In genomic region chr14:68263563-68264350, GRCh38 we compare ENCODE assay signal across 20 cellular contexts.
DNase-seq lines count a peak whose midpoint lies in the region; ATAC-seq and TF ChIP-seq lines count a peak whose summit lies in the region.
"Had no signal": no experiment of that assay in that cellular context is flagged by ENCODE, and none has a peak within 500 bp of the region (broad histone marks: within the 10 kb centered on the region; RNA-seq: fewer than 3 reads in every experiment).

No MANE protein-coding gene starts in this region.

- no peak overlapping the region for H3K4me3 Mint-ChIP-seq in activated T-helper 17 cell treated with anti-CD3 and anti-CD28 coated beads, Interleukin-2, amount 50 U/mL, for 72 hours
- H3K4me3 Mint-ChIP-seq in stimulated activated memory B cell treated with anti-CD40 and anti-IgM and Interleukin-4, amounts not matched to agents 10 μg/mL and 1 μg/mL and 100 μg/mL, for 72 hours = no peak overlapping the region
- H3K4me3 Mint-ChIP-seq: activated naive CD8-positive, alpha-beta T cell treated with anti-CD3 and anti-CD28 coated beads for 36 hours; activated T-cell treated with anti-CD3 and anti-CD28 coated beads, Interleukin-2, amount 50 U/mL, for 24 hours had no signal

- TF ChIP-seq POLR2A in gastroesophageal sphincter (IDR thresholded peaks at IDR 0.05) = no peak

- no peaks in the 10 kb centered on the region for H3K36me3 Mint-ChIP-seq in activated T-helper 17 cell treated with anti-CD3 and anti-CD28 coated beads, Interleukin-2, amount 50 U/mL, for 72 hours (ENCODE audit: low read depth)
- H3K36me3 Mint-ChIP-seq in stimulated activated memory B cell treated with anti-CD40 and anti-IgM and Interleukin-4, amounts not matched to agents 10 μg/mL and 1 μg/mL and 100 μg/mL, for 72 hours = peaks cover 13% of the 10 kb centered on the region

- H3K4me3 ChIP-seq in GM23248 = no peak overlapping the region
- H3K4me3 ChIP-seq in gastroesophageal sphincter = no peak overlapping the region
- H3K4me3 ChIP-seq: testis had no signal

- intact Hi-C loops in left colon (cut with DNase I, micrococcal nuclease) = no loop called here

- no peaks in the 10 kb centered on the region for H4K20me1 ChIP-seq in GM23248 (ENCODE audit: insufficient read depth)

- H3K9me2 ChIP-seq in GM23248 (ENCODE audit: insufficient read depth) = no peaks in the 10 kb centered on the region

- in situ Hi-C loops in GM23248 (cut with MboI) = no loop called here

- H3K4me1 Mint-ChIP-seq in activated T-helper 17 cell treated with anti-CD3 and anti-CD28 coated beads, Interleukin-2, amount 50 U/mL, for 72 hours = peaks cover 44% of the 10 kb centered on the region
- H3K4me1 Mint-ChIP-seq in stimulated activated memory B cell treated with anti-CD40 and anti-IgM and Interleukin-4, amounts not matched to agents 10 μg/mL and 1 μg/mL and 100 μg/mL, for 72 hours = peaks cover 71% of the 10 kb centered on the region

- H3K27ac Mint-ChIP-seq in activated T-helper 17 cell treated with anti-CD3 and anti-CD28 coated beads, Interleukin-2, amount 50 U/mL, for 72 hours = peak overlapping the region; percentile 21
- H3K27ac Mint-ChIP-seq in stimulated activated memory B cell treated with anti-CD40 and anti-IgM and Interleukin-4, amounts not matched to agents 10 μg/mL and 1 μg/mL and 100 μg/mL, for 72 hours = peak overlapping the region; percentile 96
- H3K27ac Mint-ChIP-seq: activated T-cell treated with anti-CD3 and anti-CD28 coated beads, Interleukin-2, amount 50 U/mL, for 24 hours had no signal

- H3F3A ChIP-seq in GM23248 (ENCODE audit: insufficient read depth) = no peaks in the 10 kb centered on the region

- no peak for TF ChIP-seq CTCF in gastroesophageal sphincter (IDR thresholded peaks at IDR 0.05)

- no peak overlapping the region for H2AFZ ChIP-seq in GM23248

- H3K79me2 ChIP-seq in GM23248 (ENCODE audit: insufficient read depth) = no peaks in the 10 kb centered on the region

- 54 to 60% methylated on average over 3 of the region's 3 CpGs for WGBS in GM23248 (ENCODE audit: low coverage in 1 of 2, low lambda C conversion rate in 2 of 2, missing lambda C conversion rate in 2 of 2), 2 experiments
- 79 to 81% methylated on average over 3 of the region's 3 CpGs for WGBS in gastroesophageal sphincter (ENCODE audit: low coverage in 1 of 2), 2 donors

- no peaks in the 10 kb centered on the region for H3K27me3 Mint-ChIP-seq in activated T-helper 17 cell treated with anti-CD3 and anti-CD28 coated beads, Interleukin-2, amount 50 U/mL, for 72 hours
- H3K27me3 Mint-ChIP-seq in stimulated activated memory B cell treated with anti-CD40 and anti-IgM and Interleukin-4, amounts not matched to agents 10 μg/mL and 1 μg/mL and 100 μg/mL, for 72 hours = no peaks in the 10 kb centered on the region
- H3K27me3 Mint-ChIP-seq: activated naive CD8-positive, alpha-beta T cell treated with anti-CD3 and anti-CD28 coated beads for 36 hours; activated T-cell treated with anti-CD3 and anti-CD28 coated beads, Interleukin-2, amount 50 U/mL, for 24 hours had no signal

- no peak overlapping the region for H3K4me2 ChIP-seq in GM23248 (ENCODE audit: unreplicated experiment)

- peak; percentile 29 for DNase-seq in GM23248
- no peak for DNase-seq in left colon
- DNase-seq in mesenteric fat pad (ENCODE audit: low spot score) = no peak
- DNase-seq: activated naive CD8-positive, alpha-beta T cell treated with anti-CD3 and anti-CD28 coated beads for 36 hours; activated T-cell treated with anti-CD3 and anti-CD28 coated beads, Interleukin-2, amount 50 U/mL, for 24 hours; effector CD8-positive, alpha-beta T cell; GF-D8; KG1; NCI-H1048; NCI-H2081 treated with DMSO at 0.1 percent for 48 hours; NCI-H524 treated with DMSO at 0.1 percent for 48 hours; PC-3; stimulated activated CD4-positive, alpha-beta T cell treated with anti-CD3 and anti-CD28 coated beads, Interleukin-1b, Interleukin-23, amount 100 ng/mL, for 48 hours; testis had no signal

- H3K27ac ChIP-seq in GM23248 (no peak overlapping the region), gastroesophageal sphincter (no peak overlapping the region)
- H3K27ac ChIP-seq: neutrophil, testis had no signal

- H3K9me3 ChIP-seq in GM23248 (ENCODE audit: low read depth) = no peaks in the 10 kb centered on the region
- H3K9me3 ChIP-seq in gastroesophageal sphincter = no peaks in the 10 kb centered on the region
- H3K9me3 ChIP-seq: neutrophil, testis had no signal

- H3K4me1 ChIP-seq in GM23248 (ENCODE audit: insufficient read depth) = peaks cover 6% of the 10 kb centered on the region
- peaks cover 0 to 22% (median 0%) of the 10 kb centered on the region in 3 donors for H3K4me1 ChIP-seq in gastroesophageal sphincter
- H3K4me1 ChIP-seq: testis had no signal

- H3K27me3 ChIP-seq in GM23248 (replicated peaks; ENCODE audit: insufficient read depth) (no peaks in the 10 kb centered on the region), gastroesophageal sphincter (no peaks in the 10 kb centered on the region)
- H3K27me3 ChIP-seq: neutrophil, testis had no signal

- no peak for TF ChIP-seq EP300 in gastroesophageal sphincter (IDR thresholded peaks at IDR 0.05)

- no peak overlapping the region for H3K9ac ChIP-seq in GM23248

- H3K36me3 ChIP-seq in GM23248 (ENCODE audit: low read depth) = no peaks in the 10 kb centered on the region
- no peaks in the 10 kb centered on the region for H3K36me3 ChIP-seq in gastroesophageal sphincter
- H3K36me3 ChIP-seq: neutrophil had no signal

- no peaks in the 10 kb centered on the region for H3K9me3 Mint-ChIP-seq in activated T-helper 17 cell treated with anti-CD3 and anti-CD28 coated beads, Interleukin-2, amount 50 U/mL, for 72 hours
- H3K9me3 Mint-ChIP-seq in stimulated activated memory B cell treated with anti-CD40 and anti-IgM and Interleukin-4, amounts not matched to agents 10 μg/mL and 1 μg/mL and 100 μg/mL, for 72 hours = no peaks in the 10 kb centered on the region
- H3K9me3 Mint-ChIP-seq: activated T-cell treated with anti-CD3 and anti-CD28 coated beads, Interleukin-2, amount 50 U/mL, for 24 hours had no signal

- ATAC-seq in activated T-helper 17 cell treated with anti-CD3 and anti-CD28 coated beads, Interleukin-2, amount 50 U/mL, for 72 hours (replicated peaks) = peak; percentile 40
- ATAC-seq in left colon (peak; percentile 62), GM21529 (IDR thresholded peaks at IDR 0.05; ENCODE audit: unreplicated experiment) (no peak), gastroesophageal sphincter (no peak), HG02840 (IDR thresholded peaks at IDR 0.05; ENCODE audit: low FRiP score, unreplicated experiment) (no peak)
- no peak for ATAC-seq in stimulated activated memory B cell treated with anti-CD40 and anti-IgM and Interleukin-4, amounts not matched to agents 10 μg/mL and 1 μg/mL and 100 μg/mL, for 72 hours

Comparison
In these comparisons a context has a peak if more than half of its experiments do, and no peak if none do; other contexts are left out.
1. ATAC-seq: peak in activated T-helper 17 cell treated with anti-CD3 and anti-CD28 coated beads, Interleukin-2, amount 50 U/mL, for 72 hours (single experiment) and left colon (single experiment); none in stimulated activated memory B cell treated with anti-CD40 and anti-IgM and Interleukin-4, amounts not matched to agents 10 μg/mL and 1 μg/mL and 100 μg/mL, for 72 hours (single experiment), GM21529 (single experiment), gastroesophageal sphincter (single experiment) and HG02840 (single experiment).